ENCODE assay signal across 8 cellular contexts in genomic region chr11:119371778-119372182, GRCh38. TPM values are rescaled to one million over a fixed set of nuclear protein-coding genes. Genes with fewer than 3 reads are reported as not detected.
DNase-seq lines count a peak whose midpoint lies in the region; ATAC-seq and TF ChIP-seq lines count a peak whose summit lies in the region.

No MANE protein-coding gene starts in this region.

- H3K27me3 Mint-ChIP-seq in activated CD4-positive, alpha-beta T cell treated with anti-CD3 and anti-CD28 coated beads, Interleukin-2, amount 10 ng/mL, durations not matched to agents 7 days and 5 days: peaks cover 3% of the 10 kb centered on the region
- H3K27me3 Mint-ChIP-seq in T-cell: peaks cover 22 to 32% of the 10 kb centered on the region in 2 donors

- BruUV-seq in mammary epithelial cell (replicated peaks; lab: Mats Ljungman, UMichigan): no TSS peak

- POLR2A ChIA-PET in activated CD4-positive, alpha-beta T cell treated with anti-CD3 and anti-CD28 coated beads, Interleukin-2, amount 10 ng/mL, durations not matched to agents 7 days and 5 days (lab: Charles Lee): no interaction called here
- POLR2A ChIA-PET in T-cell (lab: Charles Lee): no interaction called here

- H3K4me3 ChIP-seq in DOHH2 (ENCODE audit: low read length) (no peak overlapping the region), mammary epithelial cell (replicated peaks in 1 of 3; ENCODE audit: insufficient read depth in 1 of 3, low read depth in 2 of 3, low read length in 3 of 3) (no peak overlapping the region), neural cell (ENCODE audit: low read length) (no peak overlapping the region)

- H3K9me3 ChIP-seq in DOHH2 (ENCODE audit: control insufficient read depth, insufficient read depth, low read length) (no peaks in the 10 kb centered on the region), mammary epithelial cell (replicated peaks; ENCODE audit: insufficient read depth, low read length) (no peaks in the 10 kb centered on the region), neural cell (ENCODE audit: low read length) (no peaks in the 10 kb centered on the region)

- H3K4me2 ChIP-seq in DOHH2 (ENCODE audit: low read length) (no peak overlapping the region; the same call in 1 of the 2 replicates), mammary epithelial cell (ENCODE audit: insufficient read depth, low read depth, low read length) (no peak overlapping the region), neural cell (ENCODE audit: low read length) (no peak overlapping the region)

- no peak overlapping the region for H2AFZ ChIP-seq in mammary epithelial cell (ENCODE audit: low read depth, low read length)
- no peak overlapping the region for H2AFZ ChIP-seq in neural cell (ENCODE audit: low read depth, low read length)

- H3F3A ChIP-seq in DOHH2 (ENCODE audit: control insufficient read depth, insufficient read depth) (0 out of 2 replicates have a peak, but pooled peaks cover 3% of the 10 kb centered on the region), neural cell (ENCODE audit: insufficient read depth, low read length, poor library complexity, severe bottlenecking) (no peaks in the 10 kb centered on the region)

- no peak for ATAC-seq in HG03175 (IDR thresholded peaks at IDR 0.05; ENCODE audit: unreplicated experiment)
- ATAC-seq in T-cell (replicated peaks in 1 of 4): no peak

- H3K36me3 Mint-ChIP-seq in activated CD4-positive, alpha-beta T cell treated with anti-CD3 and anti-CD28 coated beads, Interleukin-2, amount 10 ng/mL, durations not matched to agents 7 days and 5 days (ENCODE audit: low read depth): no peaks in the 10 kb centered on the region
- H3K36me3 Mint-ChIP-seq in T-cell: no peaks in the 10 kb centered on the region

- H3K27ac Mint-ChIP-seq in activated CD4-positive, alpha-beta T cell treated with anti-CD3 and anti-CD28 coated beads, Interleukin-2, amount 10 ng/mL, durations not matched to agents 7 days and 5 days: no peak overlapping the region
- peak overlapping the region in 1 of 2 donors; percentile 60 for H3K27ac Mint-ChIP-seq in T-cell

- H3K27ac ChIP-seq in DOHH2 (ENCODE audit: low read depth, low read length) (no peak overlapping the region), mammary epithelial cell (ENCODE audit: insufficient read depth, low read depth, low read length) (no peak overlapping the region), neural cell (ENCODE audit: low read length) (no peak overlapping the region)

- no peaks in the 10 kb centered on the region for H3K79me2 ChIP-seq in DOHH2 (ENCODE audit: control insufficient read depth, low read length)
- no peaks in the 10 kb centered on the region for H3K79me2 ChIP-seq in mammary epithelial cell (ENCODE audit: insufficient read depth, low read length)
- H3K79me2 ChIP-seq in neural cell (replicated peaks; ENCODE audit: insufficient read depth, low read length): no peaks in the 10 kb centered on the region

- in situ Hi-C loops in mammary epithelial cell (cut with MboI; ENCODE audit: low sequenced_read_pairs in 2 of 2): no loop called here

- H4K20me1 ChIP-seq in DOHH2 (ENCODE audit: control insufficient read depth, insufficient read depth, low read depth, low read length): no peaks in the 10 kb centered on the region
- no peaks in the 10 kb centered on the region for H4K20me1 ChIP-seq in mammary epithelial cell (ENCODE audit: insufficient read depth, low read length)
- H4K20me1 ChIP-seq in neural cell (ENCODE audit: insufficient read depth): no peaks in the 10 kb centered on the region

- DNase-seq in NCI-H1694 (lab: John Stamatoyannopoulos, UW): peak; percentile 36
- DNase-seq in mammary epithelial cell: no peak
- DNase-seq in activated CD4-positive, alpha-beta T cell treated with anti-CD3 and anti-CD28 coated beads, Interleukin-2, amount 10 ng/mL, durations not matched to agents 7 days and 5 days: no peak
- DNase-seq in NOMO-1 treated with dmso at 0.1 percent for 144 hours (lab: John Stamatoyannopoulos, UW; ENCODE audit: unreplicated experiment): no peak
- no peak for DNase-seq in T-cell

- H3K27me3 ChIP-seq in DOHH2 (ENCODE audit: control insufficient read depth, low read length) (no peaks in the 10 kb centered on the region), mammary epithelial cell (ENCODE audit: insufficient read depth, low read length) (no peaks in the 10 kb centered on the region), neural cell (ENCODE audit: insufficient read depth, low read depth, low read length) (no peaks in the 10 kb centered on the region)

- H3K4me1 ChIP-seq in DOHH2 (ENCODE audit: control insufficient read depth, low read length) (peaks cover 82% of the 10 kb centered on the region), mammary epithelial cell (ENCODE audit: insufficient read depth, low read length) (peaks cover 40% of the 10 kb centered on the region)

- dilution Hi-C loops in mammary epithelial cell (cut with HindIII; ENCODE audit: low sequenced_read_pairs): loop anchor here (5.0 to 10.0 kb wide), 2 partner anchors 39 to 103 kb away; partner anchors contain the start of gene RNF26

- no peaks in the 10 kb centered on the region for H3K9me3 Mint-ChIP-seq in activated CD4-positive, alpha-beta T cell treated with anti-CD3 and anti-CD28 coated beads, Interleukin-2, amount 10 ng/mL, durations not matched to agents 7 days and 5 days
- H3K9me3 Mint-ChIP-seq in T-cell: no peaks in the 10 kb centered on the region

- no peak overlapping the region for H3K9ac ChIP-seq in mammary epithelial cell (ENCODE audit: insufficient read depth, low read length)
- H3K9ac ChIP-seq in neural cell (ENCODE audit: low read length): no peak overlapping the region

- intact Hi-C loops in mammary epithelial cell (cut with micrococcal nuclease): loop anchor here (10.0 kb wide), 1 partner anchor 323 kb away; no protein-coding TSS in a partner anchor

- 28% methylated on average over 7 of the region's 8 CpGs for WGBS in mammary epithelial cell (ENCODE audit: low coverage, missing lambda C conversion rate)

- no peak for TF ChIP-seq EP300 in neural cell (conservative IDR thresholded peaks at IDR 0.05; ENCODE audit: poor library complexity, severe bottlenecking)

- H3K4me3 Mint-ChIP-seq in activated CD4-positive, alpha-beta T cell treated with anti-CD3 and anti-CD28 coated beads, Interleukin-2, amount 10 ng/mL, durations not matched to agents 7 days and 5 days: no peak overlapping the region
- H3K4me3 Mint-ChIP-seq in T-cell: no peak overlapping the region

- peak; percentile 49 for TF ChIP-seq CTCF in DOHH2 (IDR thresholded peaks at IDR 0.05; ENCODE audit: low read depth, low read length, poor library complexity, severe bottlenecking)
- peak; percentile 24 to 46 for TF ChIP-seq CTCF in mammary epithelial cell (conservative IDR thresholded peaks at IDR 0.05 in 1 of 2, IDR thresholded peaks at IDR 0.05 in 1 of 2; ENCODE audit: extremely low read depth in 1 of 2, insufficient read depth in 1 of 2, low read depth in 1 of 2, low read length in 2 of 2)
- TF ChIP-seq CTCF in neural cell (IDR thresholded peaks at IDR 0.05; ENCODE audit: poor library complexity, severe bottlenecking): peak; percentile 42

- no peaks in the 10 kb centered on the region for H3K9me2 ChIP-seq in DOHH2 (replicated peaks; ENCODE audit: control insufficient read depth, low read length)
- H3K9me2 ChIP-seq in neural cell (ENCODE audit: insufficient read depth, low read length): no peaks in the 10 kb centered on the region

- CTCF ChIA-PET in mammary epithelial cell (lab: Charles Lee; ENCODE audit: low non-redundant PET) (interaction anchor here (0.5 kb wide), 1 partner anchor 15 kb away, joined by 5 read pairs; no protein-coding TSS in a partner anchor), T-cell (lab: Charles Lee) (no interaction called here)
- CTCF ChIA-PET in activated CD4-positive, alpha-beta T cell treated with anti-CD3 and anti-CD28 coated beads, Interleukin-2, amount 10 ng/mL, durations not matched to agents 7 days and 5 days (lab: Charles Lee): interaction anchor here (0.8 to 11.3 kb wide), 2 partner anchors 9 to 15 kb away, joined by 4 to 99 read pairs; partner anchors contain the start of gene USP2

- H3K36me3 ChIP-seq in DOHH2 (ENCODE audit: control insufficient read depth, low read length) (no peaks in the 10 kb centered on the region), mammary epithelial cell (ENCODE audit: insufficient read depth, low read length) (no peaks in the 10 kb centered on the region), neural cell (ENCODE audit: insufficient read depth, low read length) (no peaks in the 10 kb centered on the region)

- peak; percentile 30 for TF ChIP-seq RAD21 in neural cell (conservative IDR thresholded peaks at IDR 0.05)

- peaks cover 10% of the 10 kb centered on the region for H3K4me1 Mint-ChIP-seq in activated CD4-positive, alpha-beta T cell treated with anti-CD3 and anti-CD28 coated beads, Interleukin-2, amount 10 ng/mL, durations not matched to agents 7 days and 5 days
- peaks cover 6 to 14% (median 12%) of the 10 kb centered on the region in 3 donors for H3K4me1 Mint-ChIP-seq in T-cell

RNA-seq across cellular contexts. Expression of gene USP2, which starts 9.7 kb away (rescaled TPM):
- total RNA-seq in mammary epithelial cell (1 to 10 TPM; 2.7 to 3.0 TPM), T-cell (1 to 10 TPM in 1 of 5 donors, under 1 TPM in 4; 0.13 to 3.2 (median 0.44) TPM)
- polyA plus RNA-seq in mammary epithelial cell (1.3 TPM), neural cell (0.59 and 0.74 TPM in 2 replicates)
- polyA minus RNA-seq in mammary epithelial cell (0.88 TPM), neural cell (1.5 and 3.6 TPM in 2 replicates)
- total RNA-seq in activated CD4-positive, alpha-beta T cell treated with anti-CD3 and anti-CD28 coated beads, Interleukin-2, amount 10 ng/mL, durations not matched to agents 7 days and 5 days: under 1 TPM; 0.17 to 0.22 TPM

RNA-seq across cellular contexts. Expression of gene MFRP, which starts 25.3 kb away (rescaled TPM):
- total RNA-seq in mammary epithelial cell (not detected), T-cell (not detected)
- polyA plus RNA-seq in mammary epithelial cell (not detected), neural cell (not detected in 2 replicates)
- polyA minus RNA-seq in mammary epithelial cell (not detected), neural cell (not detected in 2 replicates)
- total RNA-seq in activated CD4-positive, alpha-beta T cell treated with anti-CD3 and anti-CD28 coated beads, Interleukin-2, amount 10 ng/mL, durations not matched to agents 7 days and 5 days: not detected

RNA-seq across cellular contexts. Expression of gene C1QTNF5, which starts 31.1 kb away (rescaled TPM):
- total RNA-seq in mammary epithelial cell: under 1 TPM in 1 of 2 donors, not detected in 1; 0.50 TPM
- polyA plus RNA-seq in mammary epithelial cell: 0.07 TPM
- not detected for polyA minus RNA-seq in mammary epithelial cell
- not detected in 2 replicates for polyA plus RNA-seq in neural cell
- polyA minus RNA-seq in neural cell: not detected in 2 replicates
- not detected for total RNA-seq in activated CD4-positive, alpha-beta T cell treated with anti-CD3 and anti-CD28 coated beads, Interleukin-2, amount 10 ng/mL, durations not matched to agents 7 days and 5 days
- total RNA-seq in T-cell: not detected

RNA-seq across cellular contexts. Expression of gene RNF26, which starts 37.5 kb away (rescaled TPM):
- total RNA-seq in mammary epithelial cell (10 to 100 TPM in 1 of 2 donors, 1 to 10 TPM in 1; 3.7 to 34.4 TPM), T-cell (10 to 100 TPM; 18.4 to 21.4 (median 20.3) TPM)
- polyA plus RNA-seq in mammary epithelial cell (39.1 TPM), neural cell (1.9 and 2.6 TPM in 2 replicates)
- polyA minus RNA-seq in mammary epithelial cell (66.6 TPM), neural cell (3.9 and 4.1 TPM in 2 replicates)
- total RNA-seq in activated CD4-positive, alpha-beta T cell treated with anti-CD3 and anti-CD28 coated beads, Interleukin-2, amount 10 ng/mL, durations not matched to agents 7 days and 5 days: 10 to 100 TPM; 38.3 to 38.8 TPM

RNA-seq across cellular contexts. Expression of gene THY1, which starts 51.2 kb away (rescaled TPM):
- total RNA-seq in mammary epithelial cell (10 to 100 TPM in 1 of 2 donors, 1 to 10 TPM in 1; 5.7 to 71.3 TPM), T-cell (under 1 TPM in 4 of 5 donors, not detected in 1; 0.44 to 0.76 (median 0.48) TPM)
- polyA plus RNA-seq in mammary epithelial cell (146 TPM), neural cell (98.3 and 118 TPM in 2 replicates)
- polyA minus RNA-seq in mammary epithelial cell (248 TPM), neural cell (54.3 and 67.3 TPM in 2 replicates)
- total RNA-seq in activated CD4-positive, alpha-beta T cell treated with anti-CD3 and anti-CD28 coated beads, Interleukin-2, amount 10 ng/mL, durations not matched to agents 7 days and 5 days: under 1 TPM in 1 of 2 experiments, not detected in 1; 0.15 TPM

Comparison
In these comparisons a context has a peak if more than half of its experiments do, and no peak if none do; other contexts are left out.
1. CTCF ChIA-PET loops: an anchor here in mammary epithelial cell (0.5 kb wide) and activated CD4-positive, alpha-beta T cell treated with anti-CD3 and anti-CD28 coated beads, Interleukin-2, amount 10 ng/mL, durations not matched to agents 7 days and 5 days (0.8 to 11.3 kb wide); none called in T-cell.